Comparison of ENCODE assay signal across 8 cellular contexts in the genomic region with DNA sequence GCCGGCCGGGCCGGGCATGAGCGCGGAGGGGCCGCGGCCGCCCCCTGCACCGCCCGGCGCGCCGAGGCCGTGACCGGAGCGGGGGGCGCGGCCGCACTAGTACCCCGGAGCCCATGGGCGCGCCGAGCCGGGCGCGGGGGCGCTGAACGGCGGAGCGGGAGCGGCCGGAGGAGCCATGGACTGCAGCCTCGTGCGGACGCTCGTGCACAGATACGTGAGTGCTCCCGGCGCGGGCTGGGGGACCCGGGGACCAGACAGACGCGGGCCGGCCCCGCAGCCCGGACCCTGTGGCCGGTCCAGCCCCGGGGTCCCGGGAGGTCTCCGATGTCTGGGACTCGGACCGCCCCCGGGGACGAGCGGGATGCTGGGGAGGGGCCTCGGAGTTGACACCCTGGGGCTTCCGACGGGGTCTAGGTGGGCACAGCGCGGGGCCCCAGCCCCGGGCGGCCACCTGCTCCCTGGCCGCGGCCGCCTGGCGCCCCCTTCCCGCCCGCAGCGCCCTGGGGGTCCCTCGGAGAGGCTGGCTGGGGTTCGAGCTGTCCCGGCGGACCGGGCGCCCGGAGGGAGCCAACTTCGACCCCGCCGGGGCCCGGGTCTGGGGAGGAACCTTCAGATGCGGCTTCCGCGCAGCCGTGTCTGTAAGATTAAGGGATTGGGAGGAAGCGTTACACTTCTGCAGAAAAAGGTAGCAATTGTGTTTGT. TPM values are rescaled to one million over a fixed set of nuclear protein-coding genes. Genes with fewer than 3 reads are reported as not detected.
DNase-seq lines count a peak whose midpoint lies in the region; ATAC-seq and TF ChIP-seq lines count a peak whose summit lies in the region.

No MANE protein-coding gene starts in this region.

- no peaks in the 10 kb centered on the region; the same call in none of the 2 replicates for H3K27me3 Mint-ChIP-seq in WTC11 (ENCODE audit: low read depth)
- peaks cover 9% of the 10 kb centered on the region for H3K27me3 Mint-ChIP-seq in endothelial cell (ENCODE audit: unreplicated experiment)
- H3K27me3 Mint-ChIP-seq in type B pancreatic cell: peaks cover 7% of the 10 kb centered on the region

- no peaks in the 10 kb centered on the region for H3K27me3 ChIP-seq in mucosa of stomach (ENCODE audit: control insufficient read depth, insufficient read depth, low read length)

- POLR2A ChIA-PET in WTC11 (lab: Charles Lee): interaction anchor here (0.6 to 1.0 kb wide), 2 partner anchors 15 to 1321 kb away, joined by 3 read pairs; no protein-coding TSS in a partner anchor

- H3K27ac Mint-ChIP-seq in WTC11 (no peak overlapping the region), endothelial cell (ENCODE audit: unreplicated experiment) (peak overlapping the region; percentile 98), type B pancreatic cell (peak overlapping the region; percentile 86)

- no peaks in the 10 kb centered on the region for H3K36me3 ChIP-seq in mucosa of stomach (ENCODE audit: control insufficient read depth, insufficient read depth, low read length)

- ATAC-seq in GM21381 (IDR thresholded peaks at IDR 0.05; ENCODE audit: unreplicated experiment): peak; percentile 26
- ATAC-seq in HG03571 (IDR thresholded peaks at IDR 0.05; ENCODE audit: unreplicated experiment): peak; percentile 22
- ATAC-seq in WTC11: peak; percentile 6

- TF ChIP-seq CTCF in WTC11 (IDR thresholded peaks at IDR 0.05): no peak
- no peak for TF ChIP-seq CTCF in endothelial cell (IDR thresholded peaks at IDR 0.05; ENCODE audit: unreplicated experiment)
- TF ChIP-seq CTCF in type B pancreatic cell (conservative IDR thresholded peaks at IDR 0.05): no peak

- H3K9me3 ChIP-seq in mucosa of stomach (ENCODE audit: control insufficient read depth, low read length): no peaks in the 10 kb centered on the region

- H3K9me3 Mint-ChIP-seq in WTC11: no peaks in the 10 kb centered on the region
- no peaks in the 10 kb centered on the region for H3K9me3 Mint-ChIP-seq in endothelial cell (ENCODE audit: unreplicated experiment)
- H3K9me3 Mint-ChIP-seq in type B pancreatic cell: no peaks in the 10 kb centered on the region

- H3K4me3 ChIP-seq in mucosa of stomach (ENCODE audit: low read length): peak overlapping the region; percentile 69

- H3K4me3 Mint-ChIP-seq in WTC11 (peak overlapping the region; percentile 82), endothelial cell (ENCODE audit: unreplicated experiment) (peak overlapping the region; percentile 97), type B pancreatic cell (peak overlapping the region; percentile 93)

- peak overlapping the region; percentile 83 for H3K9ac ChIP-seq in mucosa of stomach (ENCODE audit: low read length)

- H3K36me3 Mint-ChIP-seq in WTC11: no peaks in the 10 kb centered on the region; the same call in 1 of the 2 replicates
- H3K36me3 Mint-ChIP-seq in endothelial cell (ENCODE audit: low read depth, unreplicated experiment): peaks cover 14% of the 10 kb centered on the region
- no peaks in the 10 kb centered on the region for H3K36me3 Mint-ChIP-seq in type B pancreatic cell

- H3K4me1 ChIP-seq in mucosa of stomach (ENCODE audit: control insufficient read depth, insufficient read depth, low read length): peaks cover 35% of the 10 kb centered on the region

- CTCF ChIA-PET in WTC11 (lab: Charles Lee): interaction anchor here (1.3 kb wide), 1 partner anchor 44 kb away, joined by 3 read pairs; no protein-coding TSS in a partner anchor

- peaks cover 58% of the 10 kb centered on the region for H3K4me1 Mint-ChIP-seq in WTC11
- H3K4me1 Mint-ChIP-seq in endothelial cell (ENCODE audit: unreplicated experiment): peaks cover 56% of the 10 kb centered on the region
- H3K4me1 Mint-ChIP-seq in type B pancreatic cell (ENCODE audit: unreplicated experiment): peaks cover 49% of the 10 kb centered on the region

- DNase-seq in GM03348 (ENCODE audit: low spot score): peak; percentile 52
- DNase-seq in WTC11 (ENCODE audit: low spot score): peak; percentile 49
- peak; percentile 38 for DNase-seq in endothelial cell (ENCODE audit: low spot score)
- DNase-seq in type B pancreatic cell (ENCODE audit: extremely low spot score, unreplicated experiment): no peak
- DNase-seq in NCI-H82 (lab: John Stamatoyannopoulos, UW): no peak

TF ChIP-seq in WTC11, 78 proteins besides CTCF, POLR2A, EP300 and RAD21 (continues in another document):
- TF ChIP-seq RELA (CRISPR knock-in tag; IDR thresholded peaks at IDR 0.05; ENCODE audit: borderline replicate concordance) (0 out of 2 replicates have a peak, but pooled peaks have one; percentile 20), HMGXB4 (CRISPR knock-in tag; IDR thresholded peaks at IDR 0.05) (peak; percentile 46), NFATC4 (CRISPR knock-in tag; IDR thresholded peaks at IDR 0.05) (no peak), EMX1 (CRISPR knock-in tag; IDR thresholded peaks at IDR 0.05) (no peak), ZNF532 (CRISPR knock-in tag; IDR thresholded peaks at IDR 0.05; ENCODE audit: borderline replicate concordance) (no peak), NR3C1 (CRISPR knock-in tag; conservative IDR thresholded peaks at IDR 0.05; ENCODE audit: low read depth) (0 out of 2 replicates have a peak, but pooled peaks have one; percentile 4)

RNA-seq across cellular contexts. Expression of gene ATP11A, which starts 0.6 kb away (rescaled TPM):
- 100 to 133 TPM (median 126 TPM) in 3 replicates for total RNA-seq in WTC11 (2021)
- 211 TPM for total RNA-seq in endothelial cell (ENCODE audit: unreplicated experiment)
- 70.9 and 97.6 TPM in 2 replicates for total RNA-seq in type B pancreatic cell (ENCODE audit: low replicate concordance)

Comparison
In these comparisons a context has a peak if more than half of its experiments do, and no peak if none do; other contexts are left out.
1. DNase-seq: peak in GM03348 (single experiment), WTC11 (single experiment) and endothelial cell (single experiment); none in type B pancreatic cell (single experiment) and NCI-H82 (single experiment).
2. Peak in every context shown above with its lines, with median percentiles within 50 percentile points of each other: ATAC-seq and H3K4me3 Mint-ChIP-seq.